In genomic region chr2:76270356-76270755, GRCh38 we compare ENCODE assay signal across 29 cellular contexts.
"Had no signal": no experiment of that assay in that cellular context is flagged by ENCODE, and none has a peak within 500 bp of the region (broad histone marks: within the 10 kb centered on the region; RNA-seq: fewer than 3 reads in every experiment).

No MANE protein-coding gene starts in this region.

- H3K27ac ChIP-seq: epithelial cell of prostate, esophagus squamous epithelium, ovary, skin epidermis, upper lobe of right lung had no signal

- H3K36me3 ChIP-seq: esophagus squamous epithelium, ovary, upper lobe of right lung had no signal

- H3K9me3 Mint-ChIP-seq: mesothelial cell of epicardium; nephron progenitor cell; stimulated activated effector memory CD8-positive, alpha-beta T cell treated with anti-CD3 and anti-CD28 coated beads, Interleukin-12 subunit alpha, Interleukin-12 subunit beta, amount 100 ng/mL, for 72 hours; stimulated activated naive CD8-positive, alpha-beta T cell treated with anti-CD3 and anti-CD28 coated beads, Interleukin-15, Interleukin-2, amounts not matched to agents 100 ng/mL and 50 ng/mL, for 24 hours had no signal

- H3K4me1 ChIP-seq: upper lobe of right lung had no signal

- H3K4me1 Mint-ChIP-seq: activated CD4-positive, alpha-beta T cell treated with anti-CD3 and anti-CD28 coated beads for 36 hours; activated CD8-positive, alpha-beta memory T cell treated with anti-CD3 and anti-CD28 coated beads, Interleukin-2, amount 10 ng/mL, durations not matched to agents 7 days and 5 days; naive B cell; stimulated activated effector memory CD8-positive, alpha-beta T cell treated with anti-CD3 and anti-CD28 coated beads, Interleukin-12 subunit alpha, Interleukin-12 subunit beta, amount 100 ng/mL, for 72 hours had no signal

- ATAC-seq: activated CD4-positive, alpha-beta T cell treated with anti-CD3 and anti-CD28 coated beads for 36 hours; activated CD8-positive, alpha-beta memory T cell treated with anti-CD3 and anti-CD28 coated beads, Interleukin-2, amount 10 ng/mL, durations not matched to agents 7 days and 5 days; activated CD8-positive, alpha-beta T cell treated with anti-CD3 and anti-CD28 coated beads, Interleukin-2, amount 10 ng/mL, durations not matched to agents 7 days and 5 days; activated naive CD4-positive, alpha-beta T cell treated with anti-CD3 and anti-CD28 coated beads, Interleukin-2, amount 50 U/mL, for 72 hours; left cardiac atrium; left ventricle myocardium superior; sciatic nerve; stimulated activated effector memory CD8-positive, alpha-beta T cell treated with anti-CD3 and anti-CD28 coated beads, Interleukin-12 subunit alpha, Interleukin-12 subunit beta, amount 100 ng/mL, for 72 hours; upper lobe of right lung had no signal

- FAIRE-seq: colon, endometrium, frontal cortex, islet of Langerhans had no signal

- H3K4me3 ChIP-seq: esophagus squamous epithelium, ovary, skin epidermis, upper lobe of right lung had no signal

- H3K27ac Mint-ChIP-seq: activated CD4-positive, alpha-beta T cell treated with anti-CD3 and anti-CD28 coated beads for 36 hours; activated CD8-positive, alpha-beta memory T cell treated with anti-CD3 and anti-CD28 coated beads, Interleukin-2, amount 10 ng/mL, durations not matched to agents 7 days and 5 days; activated CD8-positive, alpha-beta T cell treated with anti-CD3 and anti-CD28 coated beads, Interleukin-2, amount 10 ng/mL, durations not matched to agents 7 days and 5 days; activated naive CD4-positive, alpha-beta T cell treated with anti-CD3 and anti-CD28 coated beads, Interleukin-2, amount 50 U/mL, for 72 hours; activated T-helper 2 cell treated with anti-CD3 and anti-CD28 coated beads, Interferon-gamma antibody, Interleukin-2, Interleukin-4, amounts not matched to agents 10 μg/mL and 5 μg/mL and 100 μg/mL, durations not matched to agents 14 hours and 24 hours and 36 hours; mesothelial cell of epicardium; nephron progenitor cell; progenitor cell of endocrine pancreas; stimulated activated effector memory CD8-positive, alpha-beta T cell treated with anti-CD3 and anti-CD28 coated beads, Interleukin-12 subunit alpha, Interleukin-12 subunit beta, amount 100 ng/mL, for 72 hours; stimulated activated naive CD8-positive, alpha-beta T cell treated with anti-CD3 and anti-CD28 coated beads, Interleukin-15, Interleukin-2, amounts not matched to agents 100 ng/mL and 50 ng/mL, for 24 hours; T-helper 2 cell treated with Interferon-gamma antibody and Interleukin-4, amounts not matched to agents 5 μg/mL and 100 μg/mL, for 36 hours had no signal

- H3K9me3 ChIP-seq: esophagus squamous epithelium, ovary, upper lobe of right lung had no signal

- H3K4me3 Mint-ChIP-seq: activated CD4-positive, alpha-beta T cell treated with anti-CD3 and anti-CD28 coated beads for 36 hours; activated CD8-positive, alpha-beta memory T cell treated with anti-CD3 and anti-CD28 coated beads, Interleukin-2, amount 10 ng/mL, durations not matched to agents 7 days and 5 days; activated CD8-positive, alpha-beta T cell treated with anti-CD3 and anti-CD28 coated beads, Interleukin-2, amount 10 ng/mL, durations not matched to agents 7 days and 5 days; mesothelial cell of epicardium; naive B cell; nephron progenitor cell; stimulated activated effector memory CD8-positive, alpha-beta T cell treated with anti-CD3 and anti-CD28 coated beads, Interleukin-12 subunit alpha, Interleukin-12 subunit beta, amount 100 ng/mL, for 72 hours; stimulated activated naive CD8-positive, alpha-beta T cell treated with anti-CD3 and anti-CD28 coated beads, Interleukin-15, Interleukin-2, amounts not matched to agents 100 ng/mL and 50 ng/mL, for 24 hours; T-helper 2 cell treated with Interferon-gamma antibody and Interleukin-4, amounts not matched to agents 5 μg/mL and 100 μg/mL, for 36 hours had no signal

- H3K36me3 Mint-ChIP-seq: activated CD8-positive, alpha-beta memory T cell treated with anti-CD3 and anti-CD28 coated beads, Interleukin-2, amount 10 ng/mL, durations not matched to agents 7 days and 5 days; activated naive CD4-positive, alpha-beta T cell treated with anti-CD3 and anti-CD28 coated beads, Interleukin-2, amount 50 U/mL, for 72 hours; mesothelial cell of epicardium; naive B cell; stimulated activated effector memory CD8-positive, alpha-beta T cell treated with anti-CD3 and anti-CD28 coated beads, Interleukin-12 subunit alpha, Interleukin-12 subunit beta, amount 100 ng/mL, for 72 hours had no signal

- DNase-seq: activated CD4-positive, alpha-beta T cell treated with anti-CD3 and anti-CD28 coated beads for 36 hours; activated CD4-positive, CD25-positive, alpha-beta regulatory T cell; activated CD8-positive, alpha-beta memory T cell treated with anti-CD3 and anti-CD28 coated beads, Interleukin-2, amount 10 ng/mL, durations not matched to agents 7 days and 5 days; activated CD8-positive, alpha-beta T cell treated with anti-CD3 and anti-CD28 coated beads, Interleukin-2, amount 10 ng/mL, durations not matched to agents 7 days and 5 days; activated T-cell treated with anti-CD3 and anti-CD28 coated beads, Interleukin-2, amount 50 U/mL, for 48 hours; dermis blood vessel endothelial cell; effector CD4-positive, alpha-beta T cell; esophagus squamous epithelium; left cardiac atrium; left ventricle myocardium superior; naive B cell; nephron progenitor cell; ovary; stimulated activated CD4-positive, alpha-beta T cell treated with anti-CD3 and anti-CD28 coated beads, Interleukin-4, amount 100 ng/mL, for 24 hours; upper lobe of right lung had no signal

- H3K27me3 ChIP-seq: esophagus squamous epithelium, ovary, upper lobe of right lung had no signal

- H3K27me3 Mint-ChIP-seq: activated CD4-positive, alpha-beta T cell treated with anti-CD3 and anti-CD28 coated beads for 36 hours; activated CD8-positive, alpha-beta memory T cell treated with anti-CD3 and anti-CD28 coated beads, Interleukin-2, amount 10 ng/mL, durations not matched to agents 7 days and 5 days; naive B cell; progenitor cell of endocrine pancreas; stimulated activated naive CD8-positive, alpha-beta T cell treated with anti-CD3 and anti-CD28 coated beads, Interleukin-15, Interleukin-2, amounts not matched to agents 100 ng/mL and 50 ng/mL, for 24 hours had no signal
